In genomic region chr12:118237908-118238307, GRCh38 we compare ENCODE assay signal across 11 cellular contexts.
DNase-seq lines count a peak whose midpoint lies in the region; TF ChIP-seq lines count a peak whose summit lies in the region.
"Had no signal": no experiment of that assay in that cellular context is flagged by ENCODE, and none has a peak within 500 bp of the region (broad histone marks: within the 10 kb centered on the region; RNA-seq: fewer than 3 reads in every experiment).

No MANE protein-coding gene starts in this region.

- H3K4me1 Mint-ChIP-seq in activated naive CD8-positive, alpha-beta T cell (ENCODE audit: low read depth), result peaks cover 1% of the 10 kb centered on the region
- peaks cover 5% of the 10 kb centered on the region for H3K4me1 Mint-ChIP-seq in activated naive CD8-positive, alpha-beta T cell treated with anti-CD3 and anti-CD28 coated beads for 36 hours
- H3K4me1 Mint-ChIP-seq in type B pancreatic cell (ENCODE audit: unreplicated experiment), result no peaks in the 10 kb centered on the region

- peaks cover 0 to 5% of the 10 kb centered on the region in 2 donors for H3K36me3 ChIP-seq in thyroid gland

- H3K27ac ChIP-seq in thyroid gland, result no peak overlapping the region
- H3K27ac ChIP-seq: C4-2B had no signal

- intact Hi-C loops in thyroid gland (cut with DNase I), result no loop called here

- TF ChIP-seq CTCF in foreskin fibroblast (IDR thresholded peaks at IDR 0.05; ENCODE audit: low read depth, low read length) (no peak), type B pancreatic cell (conservative IDR thresholded peaks at IDR 0.05) (no peak), thyroid gland (IDR thresholded peaks at IDR 0.05) (no peak)

- H3K4me3 ChIP-seq in foreskin fibroblast (ENCODE audit: low read depth in 1 of 2, low read length in 2 of 2) (no peak overlapping the region), thyroid gland (replicated peaks in 1 of 3) (no peak overlapping the region)

- no peak overlapping the region for H3K4me3 Mint-ChIP-seq in activated naive CD8-positive, alpha-beta T cell
- H3K4me3 Mint-ChIP-seq in activated naive CD8-positive, alpha-beta T cell treated with anti-CD3 and anti-CD28 coated beads for 36 hours, result no peak overlapping the region
- H3K4me3 Mint-ChIP-seq in type B pancreatic cell, result no peak overlapping the region

- peaks cover 21% of the 10 kb centered on the region for H3K36me3 Mint-ChIP-seq in activated naive CD8-positive, alpha-beta T cell
- H3K36me3 Mint-ChIP-seq in activated naive CD8-positive, alpha-beta T cell treated with anti-CD3 and anti-CD28 coated beads for 36 hours, result peaks cover 15% of the 10 kb centered on the region
- H3K36me3 Mint-ChIP-seq in type B pancreatic cell, result peaks cover 9% of the 10 kb centered on the region

- no peaks in the 10 kb centered on the region for H3K27me3 Mint-ChIP-seq in activated naive CD8-positive, alpha-beta T cell
- no peaks in the 10 kb centered on the region for H3K27me3 Mint-ChIP-seq in activated naive CD8-positive, alpha-beta T cell treated with anti-CD3 and anti-CD28 coated beads for 36 hours
- H3K27me3 Mint-ChIP-seq in type B pancreatic cell, result no peaks in the 10 kb centered on the region

- no peaks in the 10 kb centered on the region for H3K27me3 ChIP-seq in thyroid gland

- H3K9me3 Mint-ChIP-seq in activated naive CD8-positive, alpha-beta T cell (ENCODE audit: low read depth), result no peaks in the 10 kb centered on the region
- H3K9me3 Mint-ChIP-seq in activated naive CD8-positive, alpha-beta T cell treated with anti-CD3 and anti-CD28 coated beads for 36 hours, result peaks cover 2% of the 10 kb centered on the region
- H3K9me3 Mint-ChIP-seq in type B pancreatic cell, result no peaks in the 10 kb centered on the region

- no peaks in the 10 kb centered on the region for H3K4me1 ChIP-seq in thyroid gland

- no peak for TF ChIP-seq POLR2A in thyroid gland (IDR thresholded peaks at IDR 0.05)

- H3K27ac Mint-ChIP-seq in activated naive CD8-positive, alpha-beta T cell, result peak overlapping the region; percentile 30
- H3K27ac Mint-ChIP-seq in activated naive CD8-positive, alpha-beta T cell treated with anti-CD3 and anti-CD28 coated beads for 36 hours, result no peak overlapping the region
- peak overlapping the region; percentile 89 for H3K27ac Mint-ChIP-seq in type B pancreatic cell

- no peak for DNase-seq in activated naive CD8-positive, alpha-beta T cell treated with anti-CD3 and anti-CD28 coated beads for 36 hours
- DNase-seq in RPMI7951 (ENCODE audit: low read depth) (peak; percentile 1), foreskin fibroblast (peak; percentile 15 to 24), type B pancreatic cell (ENCODE audit: extremely low spot score, unreplicated experiment) (no peak), NCI-H1436 treated with DMSO at 0.1 percent for 48 hours (lab: John Stamatoyannopoulos, UW) (no peak), thyroid gland (no peak), iPS-NIHi11 (ENCODE audit: low spot score) (no peak)
- DNase-seq: activated CD4-positive, CD25-positive, alpha-beta regulatory T cell; left ventricle myocardium superior had no signal

- 85 to 93% methylated on average over 1 of the region's 1 CpG for WGBS in thyroid gland, 2 donors

- no peaks in the 10 kb centered on the region for H3K9me3 ChIP-seq in thyroid gland

Comparison
In these comparisons a context has a peak if more than half of its experiments do, and no peak if none do; other contexts are left out.
1. DNase-seq: peak in RPMI7951 (single experiment) and foreskin fibroblast (2 of 2); none in activated naive CD8-positive, alpha-beta T cell treated with anti-CD3 and anti-CD28 coated beads for 36 hours (single experiment), type B pancreatic cell (single experiment), NCI-H1436 treated with DMSO at 0.1 percent for 48 hours (single experiment), thyroid gland (0 of 2) and iPS-NIHi11 (single experiment).